ENCODE assay signal across 1 cellular context in genomic region chr9:134625361-134626140, GRCh38.
TF ChIP-seq lines count a peak whose summit lies in the region.

No MANE protein-coding gene starts in this region.

TF ChIP-seq in HepG2, 621 proteins besides CTCF, POLR2A, EP300 and RAD21:
- TF ChIP-seq GABPB1 (CRISPR knock-in tag; IDR thresholded peaks at IDR 0.05) (no peak), RNF2 (conservative IDR thresholded peaks at IDR 0.05; ENCODE audit: low read depth) (no peak), DMAP1 (CRISPR knock-in tag; IDR thresholded peaks at IDR 0.05) (no peak), ZNF740 (CRISPR knock-in tag; IDR thresholded peaks at IDR 0.05) (no peak)
